1 cellular context compared by ENCODE assay signal in genomic region chr1:156440689-156441437, GRCh38.
TF ChIP-seq lines count a peak whose summit lies in the region.

No MANE protein-coding gene starts in this region.

TF ChIP-seq in IMR-90, 13 proteins besides CTCF, POLR2A, EP300 and RAD21 (continued from another document):
- TF ChIP-seq ELK1 (IDR thresholded peaks at IDR 0.05; ENCODE audit: borderline replicate concordance, low read depth, low read length), result no peak
- no peak for TF ChIP-seq FOS (IDR thresholded peaks at IDR 0.05; ENCODE audit: low read depth, low read length)
